8 cellular contexts compared by ENCODE assay signal in genomic region chr17:43024407-43025289, GRCh38. TPM values are rescaled to one million over a fixed set of nuclear protein-coding genes. Genes with fewer than 3 reads are reported as not detected.
DNase-seq lines count a peak whose midpoint lies in the region; ATAC-seq and TF ChIP-seq lines count a peak whose summit lies in the region.

TSS of gene RND2 (plus strand) at chr17:43025231. CDS start at chr17:43025348, 117 bp downstream.

- CTCF ChIA-PET in naive thymus-derived CD4-positive, alpha-beta T cell (lab: Charles Lee): interaction anchor here (0.7 to 1.9 kb wide), 6 partner anchors 14 to 528 kb away, joined by 3 to 10 read pairs (median 3); partner anchors contain the start of genes IFI35 and RPL27

- peak within 1 kb of the TSS; percentile 44 for H3K4me3 ChIP-seq in GM12865 (ENCODE audit: low read depth, low read length)
- peak within 1 kb of the TSS; percentile 76 for H3K4me3 ChIP-seq in Loucy (ENCODE audit: low read length, poor library complexity, severe bottlenecking)
- H3K4me3 ChIP-seq in RWPE2 (ENCODE audit: severe bottlenecking): peak within 1 kb of the TSS; percentile 26
- H3K4me3 ChIP-seq in fibroblast of pulmonary artery (replicated peaks; ENCODE audit: low read depth, low read length): peak within 1 kb of the TSS; percentile 64
- H3K4me3 ChIP-seq in naive thymus-derived CD4-positive, alpha-beta T cell (ENCODE audit: low read length): peak within 1 kb of the TSS; percentile 70

- TF ChIP-seq CTCF in GM12865 (IDR thresholded peaks at IDR 0.05; ENCODE audit: insufficient read depth, low read depth, low read length, missing control alignments) (peak; percentile 76), Loucy (conservative IDR thresholded peaks at IDR 0.05; ENCODE audit: low read length) (peak; percentile 80), RWPE2 (IDR thresholded peaks at IDR 0.05; ENCODE audit: poor library complexity, severe bottlenecking) (peak; percentile 69), fibroblast of pulmonary artery (IDR thresholded peaks at IDR 0.05; ENCODE audit: low read length, missing control alignments) (peak; percentile 77)

- H4K20me1 ChIP-seq in Loucy (ENCODE audit: insufficient read depth, low read length, poor library complexity, severe bottlenecking): peaks cover 12% of the 10 kb centered on the region

- H3F3A ChIP-seq in Loucy (ENCODE audit: low read depth): peaks cover 11% of the 10 kb centered on the region; the same call in 1 of the 2 replicates

- peaks cover 22% of the 10 kb centered on the region for H3K79me2 ChIP-seq in Loucy (ENCODE audit: insufficient read depth, low read length)

- no peaks in the 10 kb centered on the region for H3K9me3 ChIP-seq in Loucy (ENCODE audit: insufficient read depth, low read depth, low read length)
- H3K9me3 ChIP-seq in RWPE2 (ENCODE audit: severe bottlenecking): no peaks in the 10 kb centered on the region
- no peaks in the 10 kb centered on the region for H3K9me3 ChIP-seq in naive thymus-derived CD4-positive, alpha-beta T cell (ENCODE audit: control insufficient read depth in 2 of 3, low read length in 3 of 3)

- H3K4me1 ChIP-seq in Loucy (ENCODE audit: insufficient read depth, low read length, poor library complexity, severe bottlenecking): peaks cover 31% of the 10 kb centered on the region
- no peaks in the 10 kb centered on the region for H3K4me1 ChIP-seq in RWPE2 (ENCODE audit: insufficient read depth, poor library complexity, severe bottlenecking)
- H3K4me1 ChIP-seq in naive thymus-derived CD4-positive, alpha-beta T cell (ENCODE audit: control insufficient read depth in 2 of 2, insufficient read depth in 2 of 2, low read length in 2 of 2): peaks cover 21% of the 10 kb centered on the region in 2 donors

- peaks cover 0 to 4% (median 0%) of the 10 kb centered on the region in 5 donors for H3K36me3 Mint-ChIP-seq in naive thymus-derived CD4-positive, alpha-beta T cell

- DNase-seq in GM12865 (ENCODE audit: low read depth) (peak; percentile 88), RWPE2 (ENCODE audit: low spot score) (peak; percentile 84), fibroblast of pulmonary artery (ENCODE audit: low read depth) (peak; percentile 96)
- peak; percentile 66 for DNase-seq in activated T-helper 9 cell treated with anti-CD3 and anti-CD28 coated beads, Interleukin-2, amount 50 U/mL, for 16 hours (ENCODE audit: low read depth)
- peak; percentile 65 to 85 (median 77) for DNase-seq in naive thymus-derived CD4-positive, alpha-beta T cell
- peak; percentile 70 to 73 for DNase-seq in stimulated activated CD8-positive, alpha-beta memory T cell treated with anti-CD3 and anti-CD28 coated beads, Interleukin-7, amount 100 ng/mL, for 4 hours (ENCODE audit: low read depth in 2 of 2)

- H3K4me1 Mint-ChIP-seq in naive thymus-derived CD4-positive, alpha-beta T cell: peaks cover 16 to 28% (median 21%) of the 10 kb centered on the region in 7 donors

- H3K9me2 ChIP-seq in Loucy (replicated peaks; ENCODE audit: low read depth, low read length): no peaks in the 10 kb centered on the region

- intact Hi-C loops in naive thymus-derived CD4-positive, alpha-beta T cell (cut with micrococcal nuclease): loop anchor here (1.0 to 10.0 kb wide), 7 partner anchors 18 to 832 kb away; partner anchors contain the start of genes BRCA1 (in 1 of the 2), GHDC (in 1 of the 2), IFI35 (in 1 of the 2) and NBR1 (in 1 of the 2)

- peaks cover 0 to 16% (median 0%) of the 10 kb centered on the region in 5 donors for H3K27me3 Mint-ChIP-seq in naive thymus-derived CD4-positive, alpha-beta T cell

- peak within 1 kb of the TSS; percentile 65 for H3K9ac ChIP-seq in Loucy (ENCODE audit: low read depth, low read length, poor library complexity, severe bottlenecking)

- peak within 1 kb of the TSS; percentile 89 for H2AFZ ChIP-seq in Loucy (ENCODE audit: low read length)

- H3K9me3 Mint-ChIP-seq in naive thymus-derived CD4-positive, alpha-beta T cell: peaks cover 0 to 2% (median 0%) of the 10 kb centered on the region in 11 donors

- no peaks in the 10 kb centered on the region for H3K36me3 ChIP-seq in Loucy (ENCODE audit: insufficient read depth, low read length)
- H3K36me3 ChIP-seq in RWPE2 (ENCODE audit: low read depth): no peaks in the 10 kb centered on the region; the same call in 1 of the 2 replicates
- H3K36me3 ChIP-seq in naive thymus-derived CD4-positive, alpha-beta T cell (ENCODE audit: control insufficient read depth in 2 of 3, insufficient read depth in 3 of 3, low read length in 3 of 3): peaks cover 0 to 5% (median 0%) of the 10 kb centered on the region in 3 experiments

- H3K4me2 ChIP-seq in Loucy (ENCODE audit: low read depth, low read length, poor library complexity, severe bottlenecking): peak within 1 kb of the TSS; percentile 89

- H3K4me3 Mint-ChIP-seq in naive thymus-derived CD4-positive, alpha-beta T cell: peak within 1 kb of the TSS; percentile 86 to 95 (median 93)

- no peak within 1 kb of the TSS for H3K27ac ChIP-seq in RWPE2 (ENCODE audit: poor library complexity, severe bottlenecking)
- H3K27ac ChIP-seq in naive thymus-derived CD4-positive, alpha-beta T cell (ENCODE audit: low read depth, low read length): peak within 1 kb of the TSS; percentile 66

- H3K27ac Mint-ChIP-seq in naive thymus-derived CD4-positive, alpha-beta T cell: peak within 1 kb of the TSS; percentile 80 to 91 (median 88)

- ATAC-seq in RWPE2 (ENCODE audit: low read depth): peak; percentile 44
- ATAC-seq in naive thymus-derived CD4-positive, alpha-beta T cell: peak; percentile 81
- no peak for ATAC-seq in HG03457 (IDR thresholded peaks at IDR 0.05; ENCODE audit: unreplicated experiment)

- H3K27me3 ChIP-seq in Loucy (ENCODE audit: insufficient read depth, low read length, poor library complexity, severe bottlenecking): no peaks in the 10 kb centered on the region
- H3K27me3 ChIP-seq in RWPE2 (ENCODE audit: insufficient read depth, poor library complexity, severe bottlenecking): no peaks in the 10 kb centered on the region
- no peaks in the 10 kb centered on the region for H3K27me3 ChIP-seq in naive thymus-derived CD4-positive, alpha-beta T cell (ENCODE audit: control insufficient read depth in 2 of 2, insufficient read depth in 2 of 2, low read length in 2 of 2)

- POLR2A ChIA-PET in naive thymus-derived CD4-positive, alpha-beta T cell (lab: Charles Lee): interaction anchor here (0.8 to 2.1 kb wide), 9 partner anchors 12 to 363 kb away, joined by 3 to 19 read pairs (median 4); partner anchors contain the start of genes RPL27 and TMEM106A

RNA-seq across cellular contexts. Expression of gene RND2, which starts in this region (rescaled TPM):
- under 1 TPM in 4 of 5 experiments, not detected in 1; 0.08 to 0.74 (median 0.38) TPM for total RNA-seq in naive thymus-derived CD4-positive, alpha-beta T cell
- under 1 TPM; 0.15 to 0.33 TPM for polyA plus RNA-seq in naive thymus-derived CD4-positive, alpha-beta T cell

Comparison
In these comparisons a context has a peak if more than half of its experiments do, and no peak if none do; other contexts are left out.
1. Peak in DNase-seq, ATAC-seq, H3K4me3 ChIP-seq and H3K27ac ChIP-seq in naive thymus-derived CD4-positive, alpha-beta T cell; RNA of the gene not detected or under 1 TPM.
2. H3K4me3 ChIP-seq: peak in every context shown above with its lines; median percentile 76 in Loucy; 70 in naive thymus-derived CD4-positive, alpha-beta T cell; 64 in fibroblast of pulmonary artery; 44 in GM12865; 26 in RWPE2.